ENCODE assay signal across 1 cellular context in genomic region chr7:131027287-131027773, GRCh38.
TF ChIP-seq lines count a peak whose summit lies in the region.

No MANE protein-coding gene starts in this region.

TF ChIP-seq in A549, 52 proteins besides CTCF, POLR2A, EP300 and RAD21 (continued from another document):
- no peak for TF ChIP-seq REST (IDR thresholded peaks at IDR 0.05)
